Comparison of ENCODE assay signal across 2 cellular contexts in the genomic region with DNA sequence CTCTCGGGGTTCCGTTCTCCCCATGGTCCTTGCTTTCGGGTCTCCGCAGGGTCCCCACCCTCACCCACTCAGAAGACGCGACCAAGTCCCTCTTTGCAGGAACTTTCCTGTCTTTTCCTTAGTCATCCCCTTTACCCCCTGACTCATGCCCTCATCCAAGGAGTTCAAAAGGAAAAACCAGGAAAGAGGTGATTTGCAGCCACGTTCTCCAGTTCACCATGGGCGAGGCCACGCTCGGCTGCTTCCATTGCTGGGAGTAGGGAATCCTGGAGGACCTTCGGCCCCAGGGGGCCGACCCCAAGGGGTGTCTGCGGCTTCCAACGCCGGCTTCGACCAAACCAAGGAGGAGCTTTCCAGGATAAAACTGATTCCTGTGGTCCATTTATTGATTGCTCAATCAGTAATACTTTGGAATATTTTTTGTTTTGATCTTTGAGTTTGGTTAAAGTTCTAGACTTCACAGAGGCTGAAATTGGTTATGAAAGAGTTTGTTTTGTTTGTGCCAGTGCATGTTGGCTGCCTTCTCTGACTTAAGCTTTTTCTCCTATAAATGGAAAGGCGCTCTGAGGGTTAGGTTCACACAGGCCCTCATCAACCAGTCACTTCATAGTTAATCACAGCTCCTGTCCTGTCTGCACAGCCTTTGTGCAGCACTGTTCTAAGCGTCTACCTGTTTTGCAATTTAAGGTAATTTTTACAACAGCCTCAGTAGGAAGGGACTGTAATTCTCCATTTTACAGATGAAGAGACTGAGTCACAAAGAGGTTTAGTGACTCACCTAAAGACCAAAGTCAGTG.
A peak's percentile ranks its signal among the peaks of the same experiment; 100 is the strongest.
TF ChIP-seq lines count a peak whose summit lies in the region.

No MANE protein-coding gene starts in this region.

TF ChIP-seq in HEK293, 187 proteins besides CTCF, POLR2A, EP300 and RAD21 (continued from another document):
- TF ChIP-seq, protein P1, sequence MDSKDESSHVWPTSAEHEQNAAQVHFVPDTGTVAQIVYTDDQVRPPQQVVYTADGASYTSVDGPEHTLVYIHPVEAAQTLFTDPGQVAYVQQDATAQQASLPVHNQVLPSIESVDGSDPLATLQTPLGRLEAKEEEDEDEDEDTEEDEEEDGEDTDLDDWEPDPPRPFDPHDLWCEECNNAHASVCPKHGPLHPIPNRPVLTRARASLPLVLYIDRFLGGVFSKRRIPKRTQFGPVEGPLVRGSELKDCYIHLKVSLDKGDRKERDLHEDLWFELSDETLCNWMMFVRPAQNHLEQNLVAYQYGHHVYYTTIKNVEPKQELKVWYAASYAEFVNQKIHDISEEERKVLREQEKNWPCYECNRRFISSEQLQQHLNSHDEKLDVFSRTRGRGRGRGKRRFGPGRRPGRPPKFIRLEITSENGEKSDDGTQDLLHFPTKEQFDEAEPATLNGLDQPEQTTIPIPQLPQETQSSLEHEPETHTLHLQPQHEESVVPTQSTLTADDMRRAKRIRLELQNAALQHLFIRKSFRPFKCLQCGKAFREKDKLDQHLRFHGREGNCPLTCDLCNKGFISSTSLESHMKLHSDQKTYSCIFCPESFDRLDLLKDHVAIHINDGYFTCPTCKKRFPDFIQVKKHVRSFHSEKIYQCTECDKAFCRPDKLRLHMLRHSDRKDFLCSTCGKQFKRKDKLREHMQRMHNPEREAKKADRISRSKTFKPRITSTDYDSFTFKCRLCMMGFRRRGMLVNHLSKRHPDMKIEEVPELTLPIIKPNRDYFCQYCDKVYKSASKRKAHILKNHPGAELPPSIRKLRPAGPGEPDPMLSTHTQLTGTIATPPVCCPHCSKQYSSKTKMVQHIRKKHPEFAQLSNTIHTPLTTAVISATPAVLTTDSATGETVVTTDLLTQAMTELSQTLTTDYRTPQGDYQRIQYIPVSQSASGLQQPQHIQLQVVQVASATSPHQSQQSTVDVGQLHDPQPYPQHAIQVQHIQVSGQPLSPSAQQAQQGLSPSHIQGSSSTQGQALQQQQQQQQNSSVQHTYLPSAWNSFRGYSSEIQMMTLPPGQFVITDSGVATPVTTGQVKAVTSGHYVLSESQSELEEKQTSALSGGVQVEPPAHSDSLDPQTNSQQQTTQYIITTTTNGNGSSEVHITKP (tag by site-specific recombination; IDR thresholded peaks at IDR 0.05): peak; percentile 95
- TF ChIP-seq GLIS1 (tag by site-specific recombination; IDR thresholded peaks at IDR 0.05) (peak; percentile 91), ZNF335 (tag by site-specific recombination; conservative IDR thresholded peaks at IDR 0.05) (peak; percentile 71), IKZF3 (tag by site-specific recombination; IDR thresholded peaks at IDR 0.05) (peak; percentile 90)
- TF ChIP-seq, protein P2, sequence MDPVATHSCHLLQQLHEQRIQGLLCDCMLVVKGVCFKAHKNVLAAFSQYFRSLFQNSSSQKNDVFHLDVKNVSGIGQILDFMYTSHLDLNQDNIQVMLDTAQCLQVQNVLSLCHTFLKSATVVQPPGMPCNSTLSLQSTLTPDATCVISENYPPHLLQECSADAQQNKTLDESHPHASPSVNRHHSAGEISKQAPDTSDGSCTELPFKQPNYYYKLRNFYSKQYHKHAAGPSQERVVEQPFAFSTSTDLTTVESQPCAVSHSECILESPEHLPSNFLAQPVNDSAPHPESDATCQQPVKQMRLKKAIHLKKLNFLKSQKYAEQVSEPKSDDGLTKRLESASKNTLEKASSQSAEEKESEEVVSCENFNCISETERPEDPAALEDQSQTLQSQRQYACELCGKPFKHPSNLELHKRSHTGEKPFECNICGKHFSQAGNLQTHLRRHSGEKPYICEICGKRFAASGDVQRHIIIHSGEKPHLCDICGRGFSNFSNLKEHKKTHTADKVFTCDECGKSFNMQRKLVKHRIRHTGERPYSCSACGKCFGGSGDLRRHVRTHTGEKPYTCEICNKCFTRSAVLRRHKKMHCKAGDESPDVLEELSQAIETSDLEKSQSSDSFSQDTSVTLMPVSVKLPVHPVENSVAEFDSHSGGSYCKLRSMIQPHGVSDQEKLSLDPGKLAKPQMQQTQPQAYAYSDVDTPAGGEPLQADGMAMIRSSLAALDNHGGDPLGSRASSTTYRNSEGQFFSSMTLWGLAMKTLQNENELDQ (tag by site-specific recombination; IDR thresholded peaks at IDR 0.05; ENCODE audit: low read depth): no peak
- TF ChIP-seq, protein P3, sequence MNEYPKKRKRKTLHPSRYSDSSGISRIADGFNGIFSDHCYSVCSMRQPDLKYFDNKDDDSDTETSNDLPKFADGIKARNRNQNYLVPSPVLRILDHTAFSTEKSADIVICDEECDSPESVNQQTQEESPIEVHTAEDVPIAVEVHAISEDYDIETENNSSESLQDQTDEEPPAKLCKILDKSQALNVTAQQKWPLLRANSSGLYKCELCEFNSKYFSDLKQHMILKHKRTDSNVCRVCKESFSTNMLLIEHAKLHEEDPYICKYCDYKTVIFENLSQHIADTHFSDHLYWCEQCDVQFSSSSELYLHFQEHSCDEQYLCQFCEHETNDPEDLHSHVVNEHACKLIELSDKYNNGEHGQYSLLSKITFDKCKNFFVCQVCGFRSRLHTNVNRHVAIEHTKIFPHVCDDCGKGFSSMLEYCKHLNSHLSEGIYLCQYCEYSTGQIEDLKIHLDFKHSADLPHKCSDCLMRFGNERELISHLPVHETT (tag by site-specific recombination; IDR thresholded peaks at IDR 0.05): no peak

TF ChIP-seq in K562, 482 proteins besides CTCF, POLR2A, EP300 and RAD21 (continued from another document and continues in another):
- TF ChIP-seq, protein P4, sequence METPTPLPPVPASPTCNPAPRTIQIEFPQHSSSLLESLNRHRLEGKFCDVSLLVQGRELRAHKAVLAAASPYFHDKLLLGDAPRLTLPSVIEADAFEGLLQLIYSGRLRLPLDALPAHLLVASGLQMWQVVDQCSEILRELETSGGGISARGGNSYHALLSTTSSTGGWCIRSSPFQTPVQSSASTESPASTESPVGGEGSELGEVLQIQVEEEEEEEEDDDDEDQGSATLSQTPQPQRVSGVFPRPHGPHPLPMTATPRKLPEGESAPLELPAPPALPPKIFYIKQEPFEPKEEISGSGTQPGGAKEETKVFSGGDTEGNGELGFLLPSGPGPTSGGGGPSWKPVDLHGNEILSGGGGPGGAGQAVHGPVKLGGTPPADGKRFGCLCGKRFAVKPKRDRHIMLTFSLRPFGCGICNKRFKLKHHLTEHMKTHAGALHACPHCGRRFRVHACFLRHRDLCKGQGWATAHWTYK (CRISPR knock-in tag; IDR thresholded peaks at IDR 0.05): 0 out of 2 replicates have a peak, but pooled peaks have one; percentile 4
- TF ChIP-seq IRF2 (CRISPR knock-in tag; IDR thresholded peaks at IDR 0.05) (no peak), CEBPB (tag; IDR thresholded peaks at IDR 0.05) (peak; percentile 80), NFE2 (IDR thresholded peaks at IDR 0.05; ENCODE audit: low read depth) (0 out of 2 replicates have a peak, but pooled peaks have one; percentile 31), FOXA1 (IDR thresholded peaks at IDR 0.05; ENCODE audit: borderline replicate concordance) (no peak), NR2C2 (CRISPR knock-in tag; IDR thresholded peaks at IDR 0.05) (no peak), NR2C2 (tag; IDR thresholded peaks at IDR 0.05) (0 out of 2 replicates have a peak, but pooled peaks have one; percentile 10), CEBPG (CRISPR knock-in tag; IDR thresholded peaks at IDR 0.05) (no peak), CEBPG (tag; conservative IDR thresholded peaks at IDR 0.05 in 1 of 2, IDR thresholded peaks at IDR 0.05 in 1 of 2) (peak; percentile 63 to 80)
- TF ChIP-seq, protein P5, sequence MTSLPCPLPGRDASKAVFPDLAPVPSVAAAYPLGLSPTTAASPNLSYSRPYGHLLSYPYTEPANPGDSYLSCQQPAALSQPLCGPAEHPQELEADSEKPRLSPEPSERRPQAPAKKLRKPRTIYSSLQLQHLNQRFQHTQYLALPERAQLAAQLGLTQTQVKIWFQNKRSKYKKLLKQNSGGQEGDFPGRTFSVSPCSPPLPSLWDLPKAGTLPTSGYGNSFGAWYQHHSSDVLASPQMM (CRISPR knock-in tag; IDR thresholded peaks at IDR 0.05): no peak
- TF ChIP-seq, protein P6, sequence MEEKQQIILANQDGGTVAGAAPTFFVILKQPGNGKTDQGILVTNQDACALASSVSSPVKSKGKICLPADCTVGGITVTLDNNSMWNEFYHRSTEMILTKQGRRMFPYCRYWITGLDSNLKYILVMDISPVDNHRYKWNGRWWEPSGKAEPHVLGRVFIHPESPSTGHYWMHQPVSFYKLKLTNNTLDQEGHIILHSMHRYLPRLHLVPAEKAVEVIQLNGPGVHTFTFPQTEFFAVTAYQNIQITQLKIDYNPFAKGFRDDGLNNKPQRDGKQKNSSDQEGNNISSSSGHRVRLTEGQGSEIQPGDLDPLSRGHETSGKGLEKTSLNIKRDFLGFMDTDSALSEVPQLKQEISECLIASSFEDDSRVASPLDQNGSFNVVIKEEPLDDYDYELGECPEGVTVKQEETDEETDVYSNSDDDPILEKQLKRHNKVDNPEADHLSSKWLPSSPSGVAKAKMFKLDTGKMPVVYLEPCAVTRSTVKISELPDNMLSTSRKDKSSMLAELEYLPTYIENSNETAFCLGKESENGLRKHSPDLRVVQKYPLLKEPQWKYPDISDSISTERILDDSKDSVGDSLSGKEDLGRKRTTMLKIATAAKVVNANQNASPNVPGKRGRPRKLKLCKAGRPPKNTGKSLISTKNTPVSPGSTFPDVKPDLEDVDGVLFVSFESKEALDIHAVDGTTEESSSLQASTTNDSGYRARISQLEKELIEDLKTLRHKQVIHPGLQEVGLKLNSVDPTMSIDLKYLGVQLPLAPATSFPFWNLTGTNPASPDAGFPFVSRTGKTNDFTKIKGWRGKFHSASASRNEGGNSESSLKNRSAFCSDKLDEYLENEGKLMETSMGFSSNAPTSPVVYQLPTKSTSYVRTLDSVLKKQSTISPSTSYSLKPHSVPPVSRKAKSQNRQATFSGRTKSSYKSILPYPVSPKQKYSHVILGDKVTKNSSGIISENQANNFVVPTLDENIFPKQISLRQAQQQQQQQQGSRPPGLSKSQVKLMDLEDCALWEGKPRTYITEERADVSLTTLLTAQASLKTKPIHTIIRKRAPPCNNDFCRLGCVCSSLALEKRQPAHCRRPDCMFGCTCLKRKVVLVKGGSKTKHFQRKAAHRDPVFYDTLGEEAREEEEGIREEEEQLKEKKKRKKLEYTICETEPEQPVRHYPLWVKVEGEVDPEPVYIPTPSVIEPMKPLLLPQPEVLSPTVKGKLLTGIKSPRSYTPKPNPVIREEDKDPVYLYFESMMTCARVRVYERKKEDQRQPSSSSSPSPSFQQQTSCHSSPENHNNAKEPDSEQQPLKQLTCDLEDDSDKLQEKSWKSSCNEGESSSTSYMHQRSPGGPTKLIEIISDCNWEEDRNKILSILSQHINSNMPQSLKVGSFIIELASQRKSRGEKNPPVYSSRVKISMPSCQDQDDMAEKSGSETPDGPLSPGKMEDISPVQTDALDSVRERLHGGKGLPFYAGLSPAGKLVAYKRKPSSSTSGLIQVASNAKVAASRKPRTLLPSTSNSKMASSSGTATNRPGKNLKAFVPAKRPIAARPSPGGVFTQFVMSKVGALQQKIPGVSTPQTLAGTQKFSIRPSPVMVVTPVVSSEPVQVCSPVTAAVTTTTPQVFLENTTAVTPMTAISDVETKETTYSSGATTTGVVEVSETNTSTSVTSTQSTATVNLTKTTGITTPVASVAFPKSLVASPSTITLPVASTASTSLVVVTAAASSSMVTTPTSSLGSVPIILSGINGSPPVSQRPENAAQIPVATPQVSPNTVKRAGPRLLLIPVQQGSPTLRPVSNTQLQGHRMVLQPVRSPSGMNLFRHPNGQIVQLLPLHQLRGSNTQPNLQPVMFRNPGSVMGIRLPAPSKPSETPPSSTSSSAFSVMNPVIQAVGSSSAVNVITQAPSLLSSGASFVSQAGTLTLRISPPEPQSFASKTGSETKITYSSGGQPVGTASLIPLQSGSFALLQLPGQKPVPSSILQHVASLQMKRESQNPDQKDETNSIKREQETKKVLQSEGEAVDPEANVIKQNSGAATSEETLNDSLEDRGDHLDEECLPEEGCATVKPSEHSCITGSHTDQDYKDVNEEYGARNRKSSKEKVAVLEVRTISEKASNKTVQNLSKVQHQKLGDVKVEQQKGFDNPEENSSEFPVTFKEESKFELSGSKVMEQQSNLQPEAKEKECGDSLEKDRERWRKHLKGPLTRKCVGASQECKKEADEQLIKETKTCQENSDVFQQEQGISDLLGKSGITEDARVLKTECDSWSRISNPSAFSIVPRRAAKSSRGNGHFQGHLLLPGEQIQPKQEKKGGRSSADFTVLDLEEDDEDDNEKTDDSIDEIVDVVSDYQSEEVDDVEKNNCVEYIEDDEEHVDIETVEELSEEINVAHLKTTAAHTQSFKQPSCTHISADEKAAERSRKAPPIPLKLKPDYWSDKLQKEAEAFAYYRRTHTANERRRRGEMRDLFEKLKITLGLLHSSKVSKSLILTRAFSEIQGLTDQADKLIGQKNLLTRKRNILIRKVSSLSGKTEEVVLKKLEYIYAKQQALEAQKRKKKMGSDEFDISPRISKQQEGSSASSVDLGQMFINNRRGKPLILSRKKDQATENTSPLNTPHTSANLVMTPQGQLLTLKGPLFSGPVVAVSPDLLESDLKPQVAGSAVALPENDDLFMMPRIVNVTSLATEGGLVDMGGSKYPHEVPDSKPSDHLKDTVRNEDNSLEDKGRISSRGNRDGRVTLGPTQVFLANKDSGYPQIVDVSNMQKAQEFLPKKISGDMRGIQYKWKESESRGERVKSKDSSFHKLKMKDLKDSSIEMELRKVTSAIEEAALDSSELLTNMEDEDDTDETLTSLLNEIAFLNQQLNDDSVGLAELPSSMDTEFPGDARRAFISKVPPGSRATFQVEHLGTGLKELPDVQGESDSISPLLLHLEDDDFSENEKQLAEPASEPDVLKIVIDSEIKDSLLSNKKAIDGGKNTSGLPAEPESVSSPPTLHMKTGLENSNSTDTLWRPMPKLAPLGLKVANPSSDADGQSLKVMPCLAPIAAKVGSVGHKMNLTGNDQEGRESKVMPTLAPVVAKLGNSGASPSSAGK (IDR thresholded peaks at IDR 0.05): peak; percentile 38
- TF ChIP-seq, protein P7, sequence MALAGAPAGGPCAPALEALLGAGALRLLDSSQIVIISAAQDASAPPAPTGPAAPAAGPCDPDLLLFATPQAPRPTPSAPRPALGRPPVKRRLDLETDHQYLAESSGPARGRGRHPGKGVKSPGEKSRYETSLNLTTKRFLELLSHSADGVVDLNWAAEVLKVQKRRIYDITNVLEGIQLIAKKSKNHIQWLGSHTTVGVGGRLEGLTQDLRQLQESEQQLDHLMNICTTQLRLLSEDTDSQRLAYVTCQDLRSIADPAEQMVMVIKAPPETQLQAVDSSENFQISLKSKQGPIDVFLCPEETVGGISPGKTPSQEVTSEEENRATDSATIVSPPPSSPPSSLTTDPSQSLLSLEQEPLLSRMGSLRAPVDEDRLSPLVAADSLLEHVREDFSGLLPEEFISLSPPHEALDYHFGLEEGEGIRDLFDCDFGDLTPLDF (CRISPR knock-in tag; IDR thresholded peaks at IDR 0.05): peak; percentile 55; the same call in 1 of the 2 replicates
